15 cellular contexts compared by ENCODE assay signal in genomic region chrX:10071451-10072163, GRCh38.
DNase-seq lines count a peak whose midpoint lies in the region; ATAC-seq and TF ChIP-seq lines count a peak whose summit lies in the region.
"Had no signal": no experiment of that assay in that cellular context is flagged by ENCODE, and none has a peak within 500 bp of the region (broad histone marks: within the 10 kb centered on the region; RNA-seq: fewer than 3 reads in every experiment).

No MANE protein-coding gene starts in this region.

- DNase-seq in COR-L47 (lab: John Stamatoyannopoulos, UW) (peak; percentile 41), NCI-H1092 (lab: John Stamatoyannopoulos, UW) (peak; percentile 69), NCI-H69 (lab: John Stamatoyannopoulos, UW) (peak; percentile 87), fibroblast of mammary gland (ENCODE audit: low read depth) (peak; percentile 31), upper lobe of left lung (no peak), CD14-positive monocyte (ENCODE audit: low spot score) (no peak)
- DNase-seq: central memory CD4-positive, alpha-beta T cell; GF-D8; hypothalamus; left lung had no signal

- no peak overlapping the region for H3K4me3 Mint-ChIP-seq in stimulated activated memory B cell treated with anti-CD40 and anti-IgM and Interleukin-4, amounts not matched to agents 10 μg/mL and 1 μg/mL and 100 μg/mL, for 72 hours
- no peak overlapping the region for H3K4me3 Mint-ChIP-seq in CD14-positive monocyte
- H3K4me3 Mint-ChIP-seq: activated naive CD4-positive, alpha-beta T cell treated with anti-CD3 and anti-CD28 coated beads, Interleukin-2, amount 50 U/mL, for 24 hours had no signal

- H3K27me3 Mint-ChIP-seq in stimulated activated memory B cell treated with anti-CD40 and anti-IgM and Interleukin-4, amounts not matched to agents 10 μg/mL and 1 μg/mL and 100 μg/mL, for 72 hours = no peaks in the 10 kb centered on the region
- peaks cover 0 to 6% (median 0%) of the 10 kb centered on the region in 3 donors for H3K27me3 Mint-ChIP-seq in CD14-positive monocyte (ENCODE audit: low read depth in 3 of 3)
- H3K27me3 Mint-ChIP-seq: activated naive CD4-positive, alpha-beta T cell treated with anti-CD3 and anti-CD28 coated beads, Interleukin-2, amount 50 U/mL, for 24 hours had no signal

- TF ChIP-seq EP300 in upper lobe of left lung (IDR thresholded peaks at IDR 0.05) = no peak

- TF ChIP-seq POLR2A in upper lobe of left lung (IDR thresholded peaks at IDR 0.05) = no peak

- peaks cover 0 to 23% (median 5%) of the 10 kb centered on the region in 4 donors for H3K36me3 ChIP-seq in upper lobe of left lung
- H3K36me3 ChIP-seq: SJCRH30 had no signal

- intact Hi-C loops in CD14-positive monocyte (cut with micrococcal nuclease) = no loop called here

- H3K27ac ChIP-seq in upper lobe of left lung = no peak overlapping the region
- H3K27ac ChIP-seq: BLaER1, left lung, SJCRH30 had no signal

- H3K4me3 ChIP-seq in fibroblast of mammary gland (ENCODE audit: control insufficient read depth, low read depth, low read length) (no peak overlapping the region), upper lobe of left lung (no peak overlapping the region)
- H3K4me3 ChIP-seq: BLaER1, left lung, SJCRH30 had no signal

- ATAC-seq in stimulated activated memory B cell treated with anti-CD40 and anti-IgM and Interleukin-4, amounts not matched to agents 10 μg/mL and 1 μg/mL and 100 μg/mL, for 72 hours = no peak
- no peak for ATAC-seq in upper lobe of left lung (ENCODE audit: low FRiP score in 2 of 2)
- ATAC-seq in GM21447 (IDR thresholded peaks at IDR 0.05; ENCODE audit: unreplicated experiment) = no peak
- ATAC-seq: left lung had no signal

- no peaks in the 10 kb centered on the region for H3K9me3 Mint-ChIP-seq in stimulated activated memory B cell treated with anti-CD40 and anti-IgM and Interleukin-4, amounts not matched to agents 10 μg/mL and 1 μg/mL and 100 μg/mL, for 72 hours
- H3K9me3 Mint-ChIP-seq in CD14-positive monocyte = peaks cover 0 to 4% (median 0%) of the 10 kb centered on the region in 7 donors
- H3K9me3 Mint-ChIP-seq: activated naive CD4-positive, alpha-beta T cell treated with anti-CD3 and anti-CD28 coated beads, Interleukin-2, amount 50 U/mL, for 24 hours had no signal

- no peaks in the 10 kb centered on the region for H3K4me1 ChIP-seq in upper lobe of left lung
- H3K4me1 ChIP-seq: left lung, SJCRH30 had no signal

- 72 to 74% methylated on average over 4 to 7 of the region's 7 CpGs for WGBS in upper lobe of left lung, 2 donors

- TF ChIP-seq CTCF in fibroblast of mammary gland (conservative IDR thresholded peaks at IDR 0.05; ENCODE audit: control insufficient read depth, insufficient read depth, low read depth, low read length) = no peak
- no peak for TF ChIP-seq CTCF in upper lobe of left lung (IDR thresholded peaks at IDR 0.05)
- no peak for TF ChIP-seq CTCF in CD14-positive monocyte (IDR thresholded peaks at IDR 0.05)

- H3K27ac Mint-ChIP-seq in stimulated activated memory B cell treated with anti-CD40 and anti-IgM and Interleukin-4, amounts not matched to agents 10 μg/mL and 1 μg/mL and 100 μg/mL, for 72 hours = no peak overlapping the region
- H3K27ac Mint-ChIP-seq in CD14-positive monocyte = no peak overlapping the region
- H3K27ac Mint-ChIP-seq: activated naive CD4-positive, alpha-beta T cell treated with anti-CD3 and anti-CD28 coated beads, Interleukin-2, amount 50 U/mL, for 24 hours had no signal

- no peaks in the 10 kb centered on the region for H3K9me3 ChIP-seq in upper lobe of left lung
- H3K9me3 ChIP-seq: BLaER1, left lung, SJCRH30 had no signal

- H3K36me3 Mint-ChIP-seq in stimulated activated memory B cell treated with anti-CD40 and anti-IgM and Interleukin-4, amounts not matched to agents 10 μg/mL and 1 μg/mL and 100 μg/mL, for 72 hours = peaks cover 23% of the 10 kb centered on the region
- peaks cover 14 to 15% of the 10 kb centered on the region in 2 donors for H3K36me3 Mint-ChIP-seq in CD14-positive monocyte
- H3K36me3 Mint-ChIP-seq: activated naive CD4-positive, alpha-beta T cell treated with anti-CD3 and anti-CD28 coated beads, Interleukin-2, amount 50 U/mL, for 24 hours had no signal

- H3K27me3 ChIP-seq in upper lobe of left lung = no peaks in the 10 kb centered on the region
- H3K27me3 ChIP-seq: BLaER1, left lung, SJCRH30 had no signal

- peaks cover 11% of the 10 kb centered on the region for H3K4me1 Mint-ChIP-seq in stimulated activated memory B cell treated with anti-CD40 and anti-IgM and Interleukin-4, amounts not matched to agents 10 μg/mL and 1 μg/mL and 100 μg/mL, for 72 hours
- peaks cover 5% of the 10 kb centered on the region for H3K4me1 Mint-ChIP-seq in CD14-positive monocyte

Comparison
In these comparisons a context has a peak if more than half of its experiments do, and no peak if none do; other contexts are left out.
1. DNase-seq: peak in COR-L47 (single experiment), NCI-H1092 (single experiment), NCI-H69 (single experiment) and fibroblast of mammary gland (single experiment); none in upper lobe of left lung (0 of 2) and CD14-positive monocyte (single experiment).